ENCODE assay signal across 11 cellular contexts in genomic region chr5:157487358-157487757, GRCh38. TPM values are rescaled to one million over a fixed set of nuclear protein-coding genes. Genes with fewer than 3 reads are reported as not detected.
DNase-seq lines count a peak whose midpoint lies in the region; ATAC-seq lines count a peak whose summit lies in the region.
"Had no signal": no experiment of that assay in that cellular context is flagged by ENCODE, and none has a peak within 500 bp of the region (broad histone marks: within the 10 kb centered on the region; RNA-seq: fewer than 3 reads in every experiment).

No MANE protein-coding gene starts in this region.

- H3K4me3 Mint-ChIP-seq in activated T-cell treated with anti-CD3 and anti-CD28 coated beads, Interleukin-2, amount 50 U/mL, for 72 hours, result no peak overlapping the region
- H3K4me3 Mint-ChIP-seq in activated T-cell treated with anti-CD3 and anti-CD28 coated beads, Interleukin-2, amount 50 U/mL, for 24 hours, result no peak overlapping the region
- H3K4me3 Mint-ChIP-seq in T-cell, result peak overlapping the region in 1 of 3 donors; percentile 33
- peak overlapping the region; percentile 55 for H3K4me3 Mint-ChIP-seq in stimulated activated memory B cell treated with anti-CD40 and anti-IgM and Interleukin-4, amounts not matched to agents 10 μg/mL and 1 μg/mL and 100 μg/mL, for 72 hours

- no peaks in the 10 kb centered on the region for H3K27me3 Mint-ChIP-seq in activated T-cell treated with anti-CD3 and anti-CD28 coated beads, Interleukin-2, amount 50 U/mL, for 72 hours (ENCODE audit: low read depth)
- H3K27me3 Mint-ChIP-seq in activated T-cell treated with anti-CD3 and anti-CD28 coated beads, Interleukin-2, amount 50 U/mL, for 24 hours, result no peaks in the 10 kb centered on the region
- no peaks in the 10 kb centered on the region for H3K27me3 Mint-ChIP-seq in T-cell
- no peaks in the 10 kb centered on the region for H3K27me3 Mint-ChIP-seq in stimulated activated memory B cell treated with anti-CD40 and anti-IgM and Interleukin-4, amounts not matched to agents 10 μg/mL and 1 μg/mL and 100 μg/mL, for 72 hours

- peak overlapping the region; percentile 64 for H3K27ac Mint-ChIP-seq in activated T-cell treated with anti-CD3 and anti-CD28 coated beads, Interleukin-2, amount 50 U/mL, for 72 hours
- no peak overlapping the region for H3K27ac Mint-ChIP-seq in activated T-cell treated with anti-CD3 and anti-CD28 coated beads, Interleukin-2, amount 50 U/mL, for 24 hours
- H3K27ac Mint-ChIP-seq in T-cell, result peak overlapping the region; percentile 68 to 91
- peak overlapping the region; percentile 95 for H3K27ac Mint-ChIP-seq in stimulated activated memory B cell treated with anti-CD40 and anti-IgM and Interleukin-4, amounts not matched to agents 10 μg/mL and 1 μg/mL and 100 μg/mL, for 72 hours

- no peak for DNase-seq in activated T-cell treated with anti-CD3 and anti-CD28 coated beads, Interleukin-2, amount 50 U/mL, for 72 hours
- DNase-seq in activated T-cell treated with anti-CD3 and anti-CD28 coated beads, Interleukin-2, amount 50 U/mL, for 24 hours, result no peak
- DNase-seq in T-cell, result peak in 1 of 34 experiments; percentile 29
- no peak for DNase-seq in effector CD8-positive, alpha-beta T cell (lab: John Stamatoyannopoulos, UW)
- DNase-seq in NCI-H82 (lab: John Stamatoyannopoulos, UW), result no peak
- no peak for DNase-seq in stimulated activated CD4-positive, alpha-beta T cell treated with anti-CD3 and anti-CD28 coated beads, Interleukin-4, amount 100 ng/mL, for 24 hours
- DNase-seq: foreskin melanocyte, NCI-H2171 treated with DMSO at 0.1 percent for 48 hours, occipital lobe had no signal

- H3K9me3 Mint-ChIP-seq in activated T-cell treated with anti-CD3 and anti-CD28 coated beads, Interleukin-2, amount 50 U/mL, for 72 hours, result no peaks in the 10 kb centered on the region
- H3K9me3 Mint-ChIP-seq in activated T-cell treated with anti-CD3 and anti-CD28 coated beads, Interleukin-2, amount 50 U/mL, for 24 hours, result no peaks in the 10 kb centered on the region
- H3K9me3 Mint-ChIP-seq in T-cell, result no peaks in the 10 kb centered on the region
- peaks cover 2% of the 10 kb centered on the region for H3K9me3 Mint-ChIP-seq in stimulated activated memory B cell treated with anti-CD40 and anti-IgM and Interleukin-4, amounts not matched to agents 10 μg/mL and 1 μg/mL and 100 μg/mL, for 72 hours

- CTCF ChIA-PET in T-cell (lab: Charles Lee), result no interaction called here

- POLR2A ChIA-PET in T-cell (lab: Charles Lee), result no interaction called here

- no peak for ATAC-seq in activated T-cell treated with anti-CD3 and anti-CD28 coated beads, Interleukin-2, amount 50 U/mL, for 72 hours (replicated peaks in 1 of 2)
- ATAC-seq in GM21576 (IDR thresholded peaks at IDR 0.05; ENCODE audit: unreplicated experiment) (peak; percentile 55), T-cell (replicated peaks in 1 of 4) (peak in 3 of 4 experiments; percentile 37 to 52 (median 51))
- ATAC-seq in stimulated activated memory B cell treated with anti-CD40 and anti-IgM and Interleukin-4, amounts not matched to agents 10 μg/mL and 1 μg/mL and 100 μg/mL, for 72 hours, result peak; percentile 85

- peaks cover 15% of the 10 kb centered on the region for H3K4me1 Mint-ChIP-seq in activated T-cell treated with anti-CD3 and anti-CD28 coated beads, Interleukin-2, amount 50 U/mL, for 72 hours (ENCODE audit: low read depth)
- H3K4me1 Mint-ChIP-seq in activated T-cell treated with anti-CD3 and anti-CD28 coated beads, Interleukin-2, amount 50 U/mL, for 24 hours (ENCODE audit: low read depth), result peaks cover 7% of the 10 kb centered on the region
- H3K4me1 Mint-ChIP-seq in T-cell, result peaks cover 14 to 37% (median 22%) of the 10 kb centered on the region in 3 donors
- peaks cover 48% of the 10 kb centered on the region for H3K4me1 Mint-ChIP-seq in stimulated activated memory B cell treated with anti-CD40 and anti-IgM and Interleukin-4, amounts not matched to agents 10 μg/mL and 1 μg/mL and 100 μg/mL, for 72 hours

- peaks cover 18 to 21% of the 10 kb centered on the region in 2 donors for H3K36me3 Mint-ChIP-seq in activated T-cell treated with anti-CD3 and anti-CD28 coated beads, Interleukin-2, amount 50 U/mL, for 72 hours (ENCODE audit: insufficient read depth in 2 of 2)
- H3K36me3 Mint-ChIP-seq in activated T-cell treated with anti-CD3 and anti-CD28 coated beads, Interleukin-2, amount 50 U/mL, for 24 hours (ENCODE audit: low read depth), result peaks cover 76% of the 10 kb centered on the region
- peaks cover 64% of the 10 kb centered on the region for H3K36me3 Mint-ChIP-seq in T-cell
- peaks cover 84% of the 10 kb centered on the region for H3K36me3 Mint-ChIP-seq in stimulated activated memory B cell treated with anti-CD40 and anti-IgM and Interleukin-4, amounts not matched to agents 10 μg/mL and 1 μg/mL and 100 μg/mL, for 72 hours

RNA-seq across cellular contexts. Expression of gene NIPAL4, which starts 27.3 kb away (rescaled TPM):
- total RNA-seq in activated T-cell treated with anti-CD3 and anti-CD28 coated beads, Interleukin-2, amount 50 U/mL, for 72 hours, result 1 to 10 TPM; 3.1 to 5.9 TPM
- under 1 TPM in 4 of 5 donors, not detected in 1; 0.06 to 0.49 (median 0.08) TPM for total RNA-seq in T-cell
- total RNA-seq: occipital lobe had no signal

Comparison
In these comparisons a context has a peak if more than half of its experiments do, and no peak if none do; other contexts are left out.
1. ATAC-seq: peak in GM21576 (single experiment), T-cell (3 of 4) and stimulated activated memory B cell treated with anti-CD40 and anti-IgM and Interleukin-4, amounts not matched to agents 10 μg/mL and 1 μg/mL and 100 μg/mL, for 72 hours (single experiment); none in activated T-cell treated with anti-CD3 and anti-CD28 coated beads, Interleukin-2, amount 50 U/mL, for 72 hours (0 of 2).